ENCODE assay signal across 9 cellular contexts in the genomic region with DNA sequence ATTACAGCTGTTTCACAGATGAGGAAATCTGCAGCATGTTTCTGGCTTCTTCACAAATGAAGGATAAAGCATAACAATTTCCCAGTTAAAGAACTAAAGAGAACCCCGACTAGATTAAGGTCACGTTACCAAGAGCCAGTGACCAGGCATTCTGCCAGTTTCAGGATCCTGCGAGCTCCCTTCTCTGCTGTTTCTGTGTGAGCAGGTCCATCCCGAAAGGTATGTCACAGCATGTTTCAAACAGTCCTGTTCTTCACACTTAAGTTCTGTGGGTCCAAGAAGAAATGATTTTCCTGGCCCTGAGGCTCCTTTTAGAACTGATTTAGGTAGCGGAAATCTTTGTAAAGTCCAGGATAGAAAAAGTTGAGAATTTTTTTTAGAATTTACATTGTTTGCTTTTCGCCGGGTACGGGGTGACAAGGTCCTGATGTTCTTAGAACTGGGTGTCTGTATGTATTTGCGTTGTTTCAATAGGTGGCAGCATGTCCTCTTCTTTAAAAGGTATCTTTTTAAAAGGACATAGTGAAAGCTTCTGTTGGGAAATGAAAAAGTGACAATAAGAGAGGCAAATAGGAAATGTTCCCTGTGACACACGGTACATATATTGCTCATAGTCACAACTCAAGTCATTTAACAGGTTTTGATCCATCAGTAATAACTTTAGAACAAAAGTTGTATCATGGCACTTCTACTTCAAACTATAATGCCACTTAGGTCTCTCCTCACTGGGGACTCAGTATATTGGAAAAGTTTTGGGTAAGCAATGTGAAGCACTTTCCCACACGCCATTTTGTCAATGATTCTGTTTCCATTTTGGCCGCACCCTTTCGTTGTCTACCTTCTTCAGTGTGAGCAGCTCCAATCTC. TPM values are rescaled to one million over a fixed set of nuclear protein-coding genes. Genes with fewer than 3 reads are reported as not detected.
DNase-seq lines count a peak whose midpoint lies in the region; ATAC-seq and TF ChIP-seq lines count a peak whose summit lies in the region.
"Had no signal": no experiment of that assay in that cellular context is flagged by ENCODE, and none has a peak within 500 bp of the region (broad histone marks: within the 10 kb centered on the region; RNA-seq: fewer than 3 reads in every experiment).

No MANE protein-coding gene starts in this region.

- H3K9me3 ChIP-seq in mucosa of descending colon (no peaks in the 10 kb centered on the region), gastroesophageal sphincter (no peaks in the 10 kb centered on the region)

- no peak for TF ChIP-seq POLR2A in gastroesophageal sphincter (IDR thresholded peaks at IDR 0.05)

- no peaks in the 10 kb centered on the region for H3K4me1 Mint-ChIP-seq in chondrocyte (ENCODE audit: low read depth)

- H3K27ac Mint-ChIP-seq in chondrocyte (ENCODE audit: unreplicated experiment): no peak overlapping the region
- H3K27ac Mint-ChIP-seq: natural killer cell treated with Interleukin-12 subunit alpha and Interleukin-12 subunit beta and Interleukin-15 and Interleukin-18, amount 100 ng/mL, for 72 hours had no signal

- intact Hi-C loops in mucosa of descending colon (cut with DNase I, micrococcal nuclease): loop anchor here in 1 of 2 donors (10.0 kb wide), 1 partner anchor 112 kb away; no protein-coding TSS in a partner anchor

- H3K36me3 ChIP-seq in mucosa of descending colon (ENCODE audit: low read depth): no peaks in the 10 kb centered on the region
- no peaks in the 10 kb centered on the region for H3K36me3 ChIP-seq in gastroesophageal sphincter

- H3K9me3 Mint-ChIP-seq in chondrocyte (ENCODE audit: low read depth): no peaks in the 10 kb centered on the region
- H3K9me3 Mint-ChIP-seq: natural killer cell treated with Interleukin-12 subunit alpha and Interleukin-12 subunit beta and Interleukin-15 and Interleukin-18, amount 100 ng/mL, for 72 hours had no signal

- WGBS in gastroesophageal sphincter (ENCODE audit: low coverage in 1 of 2), 2 donors: 28 to 34% methylated on average over 13 of the region's 13 CpGs

- H3K27ac ChIP-seq in gastroesophageal sphincter: no peak overlapping the region

- H3K27me3 Mint-ChIP-seq in chondrocyte (ENCODE audit: low read depth): peaks cover 9% of the 10 kb centered on the region

- no peaks in the 10 kb centered on the region for H3K36me3 Mint-ChIP-seq in chondrocyte (ENCODE audit: low read depth)

- H3K4me3 Mint-ChIP-seq in chondrocyte (ENCODE audit: unreplicated experiment): no peak overlapping the region
- H3K4me3 Mint-ChIP-seq: natural killer cell treated with Interleukin-12 subunit alpha and Interleukin-12 subunit beta and Interleukin-15 and Interleukin-18, amount 100 ng/mL, for 72 hours had no signal

- TF ChIP-seq CTCF in chondrocyte (IDR thresholded peaks at IDR 0.05) (peak; percentile 85), mucosa of descending colon (IDR thresholded peaks at IDR 0.05) (no peak), gastroesophageal sphincter (IDR thresholded peaks at IDR 0.05) (peak in 1 of 4 experiments; percentile 50)

- peaks cover 21% of the 10 kb centered on the region for H3K27me3 ChIP-seq in gastroesophageal sphincter

- TF ChIP-seq EP300 in gastroesophageal sphincter (IDR thresholded peaks at IDR 0.05): no peak

- H3K4me1 ChIP-seq in mucosa of descending colon (ENCODE audit: low read depth): no peaks in the 10 kb centered on the region
- no peaks in the 10 kb centered on the region for H3K4me1 ChIP-seq in gastroesophageal sphincter

- peak; percentile 56 for ATAC-seq in GM21576 (IDR thresholded peaks at IDR 0.05; ENCODE audit: unreplicated experiment)
- peak; percentile 43 for ATAC-seq in mucosa of descending colon
- ATAC-seq in gastroesophageal sphincter: no peak
- no peak for ATAC-seq in esophagus mucosa

- DNase-seq in DMS53 treated with DMSO at 0.1 percent for 48 hours (lab: John Stamatoyannopoulos, UW; ENCODE audit: unreplicated experiment): peak; percentile 32
- peak; percentile 9 for DNase-seq in NCI-H748 treated with DMSO at 0.1 percent for 48 hours (lab: John Stamatoyannopoulos, UW)
- no peak for DNase-seq in chondrocyte (ENCODE audit: low spot score)
- DNase-seq in mucosa of descending colon: peak in 1 of 3 donors; percentile 26
- DNase-seq in NCI-H1930 (lab: John Stamatoyannopoulos, UW): no peak

- H3K4me3 ChIP-seq in mucosa of descending colon (no peak overlapping the region), gastroesophageal sphincter (no peak overlapping the region)

RNA-seq across cellular contexts. Expression of gene IL21, which starts 18.4 kb away (rescaled TPM):
- total RNA-seq in chondrocyte (not detected in 3 replicates), mucosa of descending colon (not detected), gastroesophageal sphincter (under 1 TPM in 1 of 4 donors, not detected in 3; 0.12 TPM), esophagus mucosa (not detected)

Comparison
In these comparisons a context has a peak if more than half of its experiments do, and no peak if none do; other contexts are left out.
1. DNase-seq: peak in DMS53 treated with DMSO at 0.1 percent for 48 hours (single experiment) and NCI-H748 treated with DMSO at 0.1 percent for 48 hours (single experiment); none in chondrocyte (single experiment) and NCI-H1930 (0 of 2).
2. ATAC-seq: peak in GM21576 (single experiment) and mucosa of descending colon (single experiment); none in gastroesophageal sphincter (single experiment) and esophagus mucosa (single experiment).